ENCODE assay signal across 13 cellular contexts in genomic region chr2:67516899-67517530, GRCh38.
DNase-seq lines count a peak whose midpoint lies in the region; ATAC-seq, FAIRE-seq and TF ChIP-seq lines count a peak whose summit lies in the region.
"Had no signal": no experiment of that assay in that cellular context is flagged by ENCODE, and none has a peak within 500 bp of the region (broad histone marks: within the 10 kb centered on the region; RNA-seq: fewer than 3 reads in every experiment).

No MANE protein-coding gene starts in this region.

- H3K9me3 Mint-ChIP-seq in CD8-positive, alpha-beta memory T cell = peaks cover 0 to 3% (median 0%) of the 10 kb centered on the region in 5 donors

- no peaks in the 10 kb centered on the region for H3K4me1 Mint-ChIP-seq in CD8-positive, alpha-beta memory T cell

- H3K4me3 Mint-ChIP-seq in CD8-positive, alpha-beta memory T cell = no peak overlapping the region
- H3K4me3 Mint-ChIP-seq: brain; effector memory CD8-positive, alpha-beta T cell had no signal

- H3K4me2 ChIP-seq in fibroblast of lung (ENCODE audit: extremely low read depth, insufficient read depth, low read length) = peak overlapping the region; percentile 32

- no peaks in the 10 kb centered on the region for H3K4me1 ChIP-seq in fibroblast of lung (ENCODE audit: control insufficient read depth, extremely low read depth, insufficient read depth, low read length)
- no peaks in the 10 kb centered on the region for H3K4me1 ChIP-seq in CD8-positive, alpha-beta memory T cell (ENCODE audit: insufficient read depth, low read length)
- H3K4me1 ChIP-seq: left ventricle myocardium inferior had no signal

- H3K27me3 Mint-ChIP-seq in CD8-positive, alpha-beta memory T cell = no peaks in the 10 kb centered on the region

- H3K27me3 ChIP-seq in fibroblast of lung (ENCODE audit: control insufficient read depth, insufficient read depth, low read length) = no peaks in the 10 kb centered on the region
- H3K27me3 ChIP-seq in CD8-positive, alpha-beta memory T cell (ENCODE audit: insufficient read depth, low read length, poor library complexity, severe bottlenecking) = no peaks in the 10 kb centered on the region
- H3K27me3 ChIP-seq: sigmoid colon, SJSA1 had no signal

- no peaks in the 10 kb centered on the region for H3K9me3 ChIP-seq in fibroblast of lung (ENCODE audit: control insufficient read depth, insufficient read depth, low read depth, low read length)
- H3K9me3 ChIP-seq in CD8-positive, alpha-beta memory T cell (ENCODE audit: low read length) = no peaks in the 10 kb centered on the region
- H3K9me3 ChIP-seq: left ventricle myocardium inferior, sigmoid colon, SJSA1 had no signal

- no peak overlapping the region for H3K27ac Mint-ChIP-seq in CD8-positive, alpha-beta memory T cell
- H3K27ac Mint-ChIP-seq: effector memory CD8-positive, alpha-beta T cell had no signal

- H3K36me3 ChIP-seq in fibroblast of lung (ENCODE audit: control insufficient read depth, insufficient read depth, low read length) = no peaks in the 10 kb centered on the region
- no peaks in the 10 kb centered on the region for H3K36me3 ChIP-seq in CD8-positive, alpha-beta memory T cell (ENCODE audit: insufficient read depth, low read length)
- H3K36me3 ChIP-seq: left ventricle myocardium inferior, sigmoid colon, SJSA1 had no signal

- H2AFZ ChIP-seq in fibroblast of lung (ENCODE audit: low read length) = no peak overlapping the region

- no peak for FAIRE-seq in GM19239 (lab: Jason Lieb, UNC)
- FAIRE-seq: K562 had no signal

- POLR2A ChIA-PET in CD8-positive, alpha-beta memory T cell (lab: Charles Lee) = no interaction called here

- H3K4me3 ChIP-seq in fibroblast of lung (replicated peaks in 1 of 4; ENCODE audit: control extremely low read depth in 1 of 4, insufficient read depth in 1 of 4, low read depth in 3 of 4, low read length in 4 of 4) = no peak overlapping the region
- no peak overlapping the region for H3K4me3 ChIP-seq in skeletal muscle cell (ENCODE audit: low read depth, low read length)
- no peak overlapping the region for H3K4me3 ChIP-seq in CD8-positive, alpha-beta memory T cell (ENCODE audit: low read length)
- H3K4me3 ChIP-seq: K562, left ventricle myocardium inferior, SJSA1 had no signal

- no peak overlapping the region for H3K27ac ChIP-seq in fibroblast of lung (ENCODE audit: insufficient read depth, low read length)
- no peak overlapping the region for H3K27ac ChIP-seq in CD8-positive, alpha-beta memory T cell (ENCODE audit: low read depth, low read length)
- H3K27ac ChIP-seq: left ventricle myocardium inferior, SJSA1 had no signal

- H3K79me2 ChIP-seq in fibroblast of lung (ENCODE audit: control insufficient read depth, insufficient read depth, low read length) = no peaks in the 10 kb centered on the region

- H4K20me1 ChIP-seq in fibroblast of lung (ENCODE audit: control insufficient read depth, extremely low read depth, insufficient read depth, low read length) = no peaks in the 10 kb centered on the region

- no peak for ATAC-seq in HG03095 (IDR thresholded peaks at IDR 0.05; ENCODE audit: unreplicated experiment)
- ATAC-seq: effector memory CD8-positive, alpha-beta T cell; K562 had no signal

- DNase-seq in EH (ENCODE audit: low read depth) (peak; percentile 97), NCI-H748 treated with DMSO at 0.1 percent for 48 hours (lab: John Stamatoyannopoulos, UW) (peak; percentile 57), fibroblast of lung (ENCODE audit: low read depth in 2 of 2) (peak; percentile 95 to 98), skeletal muscle cell (ENCODE audit: low read depth) (peak; percentile 73), GM19239 (ENCODE audit: insufficient read length, low spot score) (no peak)
- no peak for DNase-seq in CD8-positive, alpha-beta memory T cell
- DNase-seq: effector memory CD8-positive, alpha-beta T cell; left ventricle myocardium inferior; sigmoid colon had no signal

- TF ChIP-seq CTCF in fibroblast of lung (conservative IDR thresholded peaks at IDR 0.05 in 1 of 2, IDR thresholded peaks at IDR 0.05 in 1 of 2; ENCODE audit: low read depth in 1 of 2, low read length in 2 of 2) = no peak

- H3K36me3 Mint-ChIP-seq in CD8-positive, alpha-beta memory T cell = no peaks in the 10 kb centered on the region
- H3K36me3 Mint-ChIP-seq: brain had no signal

- CTCF ChIA-PET in CD8-positive, alpha-beta memory T cell (lab: Charles Lee) = interaction anchor here (0.6 kb wide), 1 partner anchor 698 kb away, joined by 3 read pairs; no protein-coding TSS in a partner anchor

- H3K9ac ChIP-seq in fibroblast of lung (ENCODE audit: insufficient read depth, low read length) = no peak overlapping the region

Comparison
In these comparisons a context has a peak if more than half of its experiments do, and no peak if none do; other contexts are left out.
1. DNase-seq: peak in EH (single experiment), NCI-H748 treated with DMSO at 0.1 percent for 48 hours (single experiment), fibroblast of lung (2 of 2) and skeletal muscle cell (single experiment); none in CD8-positive, alpha-beta memory T cell (0 of 5) and GM19239 (single experiment).